ENCODE assay signal across 7 cellular contexts in the genomic region with DNA sequence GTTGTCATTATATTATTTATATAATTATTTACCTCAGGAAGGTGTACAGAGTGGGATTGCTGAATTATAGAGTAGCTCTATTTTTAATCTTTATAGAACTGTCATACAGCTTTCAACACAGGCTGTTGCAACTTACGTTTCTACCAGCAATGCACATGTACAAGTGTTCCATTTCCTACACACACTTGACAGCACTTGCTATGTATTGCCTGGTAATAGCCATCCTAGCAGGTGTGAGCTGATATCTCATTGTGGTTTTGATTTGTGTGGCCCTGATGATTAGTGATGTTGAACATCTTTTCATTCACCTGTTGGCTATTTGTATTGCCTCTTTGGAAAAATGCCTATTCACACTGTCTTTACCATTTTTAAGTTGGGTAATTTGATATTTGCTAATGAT.
ATAC-seq lines count a peak whose summit lies in the region.

No MANE protein-coding gene starts in this region.

- peak; percentile 75 for ATAC-seq in GM18508 (IDR thresholded peaks at IDR 0.05; ENCODE audit: insufficient read depth, unreplicated experiment)
- ATAC-seq in GM19023 (IDR thresholded peaks at IDR 0.05; ENCODE audit: unreplicated experiment), result peak; percentile 90
- ATAC-seq in GM19463 (IDR thresholded peaks at IDR 0.05; ENCODE audit: unreplicated experiment), result peak; percentile 45
- peak; percentile 89 for ATAC-seq in GM21528 (IDR thresholded peaks at IDR 0.05; ENCODE audit: low FRiP score, unreplicated experiment)
- ATAC-seq in HG02623 (IDR thresholded peaks at IDR 0.05; ENCODE audit: unreplicated experiment), result peak; percentile 81
- peak; percentile 76 for ATAC-seq in HG03064 (IDR thresholded peaks at IDR 0.05; ENCODE audit: low read depth, unreplicated experiment)
- ATAC-seq in HG03432 (IDR thresholded peaks at IDR 0.05; ENCODE audit: unreplicated experiment), result peak; percentile 94

Comparison
In these comparisons a context has a peak if more than half of its experiments do, and no peak if none do; other contexts are left out.
1. Peak in every context shown above with its lines: ATAC-seq.